26 cellular contexts compared by ENCODE assay signal in the genomic region with DNA sequence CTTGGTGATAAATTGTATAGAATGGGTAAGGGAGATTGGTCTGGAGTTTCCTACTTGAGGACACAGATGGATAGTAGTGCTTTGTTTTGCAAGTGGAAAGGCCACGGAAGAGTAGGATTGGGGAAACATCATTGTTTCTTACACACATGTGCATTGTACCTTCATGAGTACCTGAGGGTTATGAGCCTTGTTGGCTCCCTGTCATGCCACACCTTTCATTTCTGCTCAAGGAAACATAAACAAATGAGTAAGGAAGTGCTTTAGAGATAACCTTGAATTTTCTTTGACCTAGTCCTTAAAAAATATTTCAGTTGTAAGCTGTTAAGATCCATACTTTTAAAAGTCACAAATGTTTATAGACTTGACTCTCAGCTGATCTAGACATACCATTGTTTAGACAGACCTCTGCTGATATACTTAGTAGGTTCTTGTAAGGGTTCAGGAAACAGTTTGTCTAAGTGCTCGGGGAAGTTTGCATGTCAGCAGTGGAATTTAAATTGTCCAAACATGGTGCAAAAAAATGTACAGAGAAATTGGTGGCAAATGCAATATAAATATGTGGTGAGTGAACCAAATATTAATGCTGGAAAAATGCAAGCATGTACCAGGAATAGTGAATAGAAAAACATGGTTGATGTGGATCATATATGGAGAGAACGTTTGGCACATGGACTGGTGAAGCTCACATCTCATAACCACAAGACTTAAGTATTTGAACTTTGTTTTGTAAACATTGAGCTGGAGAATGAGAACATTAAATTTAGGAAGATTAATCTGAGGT.
"Had no signal": no experiment of that assay in that cellular context is flagged by ENCODE, and none has a peak within 500 bp of the region (broad histone marks: within the 10 kb centered on the region; RNA-seq: fewer than 3 reads in every experiment).

No MANE protein-coding gene starts in this region.

- H3K4me1 ChIP-seq: uterus had no signal

- H3K9me3 ChIP-seq: stomach, suprapubic skin, tibial nerve, uterus had no signal

- H3K4me3 Mint-ChIP-seq: activated naive CD8-positive, alpha-beta T cell treated with anti-CD3 and anti-CD28 coated beads, Interleukin-2, amount 10 ng/mL, durations not matched to agents 7 days and 5 days; activated T-cell treated with anti-CD3 and anti-CD28 coated beads, Interleukin-2, amount 50 U/mL, for 24 hours; naive B cell; neural crest cell; stimulated activated memory B cell treated with anti-CD40 and anti-IgM and Interleukin-4, amounts not matched to agents 10 μg/mL and 1 μg/mL and 100 μg/mL, for 72 hours had no signal

- DNase-seq: activated CD4-positive, alpha-beta T cell treated with anti-CD3 and anti-CD28 coated beads for 1 hour; activated CD8-positive, alpha-beta memory T cell treated with anti-CD3 and anti-CD28 coated beads for 24 hours; activated CD8-positive, alpha-beta memory T cell treated with anti-CD3 and anti-CD28 coated beads, Interleukin-2, amount 50 U/mL, for 4 hours; activated naive CD4-positive, alpha-beta T cell treated with Interleukin-2 at 50 U/mL for 16 hours; activated naive CD8-positive, alpha-beta T cell treated with anti-CD3 and anti-CD28 coated beads, Interleukin-2, amount 10 ng/mL, durations not matched to agents 7 days and 5 days; activated T-cell treated with anti-CD3 and anti-CD28 coated beads, Interleukin-2, amount 50 U/mL, for 24 hours; amniotic stem cell; cortex of kidney; glutamatergic neuron; hypothalamus; left ventricle myocardium superior; naive B cell; posterior cingulate gyrus; stimulated activated CD4-positive, alpha-beta T cell treated with anti-CD3 and anti-CD28 coated beads, Interleukin-15, amount 100 ng/mL, for 24 hours; stomach; T-helper 1 cell; uterus had no signal

- H3K27ac ChIP-seq: stomach, suprapubic skin, tibial nerve, uterus had no signal

- H3K36me3 Mint-ChIP-seq: activated naive CD8-positive, alpha-beta T cell treated with anti-CD3 and anti-CD28 coated beads, Interleukin-2, amount 10 ng/mL, durations not matched to agents 7 days and 5 days; naive B cell; stimulated activated memory B cell treated with anti-CD40 and anti-IgM and Interleukin-4, amounts not matched to agents 10 μg/mL and 1 μg/mL and 100 μg/mL, for 72 hours had no signal

- H3K27me3 ChIP-seq: stomach, suprapubic skin, tibial nerve, uterus had no signal

- H3K9me3 Mint-ChIP-seq: activated T-cell treated with anti-CD3 and anti-CD28 coated beads, Interleukin-2, amount 50 U/mL, for 24 hours; neural crest cell had no signal

- H3K4me1 Mint-ChIP-seq: naive B cell; stimulated activated memory B cell treated with anti-CD40 and anti-IgM and Interleukin-4, amounts not matched to agents 10 μg/mL and 1 μg/mL and 100 μg/mL, for 72 hours had no signal

- H3K4me3 ChIP-seq: smooth muscle cell, stomach, suprapubic skin, tibial nerve, uterus had no signal

- H3K27me3 Mint-ChIP-seq: activated naive CD8-positive, alpha-beta T cell treated with anti-CD3 and anti-CD28 coated beads, Interleukin-2, amount 10 ng/mL, durations not matched to agents 7 days and 5 days; activated T-cell treated with anti-CD3 and anti-CD28 coated beads, Interleukin-2, amount 50 U/mL, for 24 hours had no signal

- ATAC-seq: left ventricle myocardium superior; sciatic nerve; stimulated activated memory B cell treated with anti-CD40 and anti-IgM and Interleukin-4, amounts not matched to agents 10 μg/mL and 1 μg/mL and 100 μg/mL, for 72 hours had no signal

- H3K27ac Mint-ChIP-seq: activated naive CD8-positive, alpha-beta T cell treated with anti-CD3 and anti-CD28 coated beads, Interleukin-2, amount 10 ng/mL, durations not matched to agents 7 days and 5 days; activated T-cell treated with anti-CD3 and anti-CD28 coated beads, Interleukin-2, amount 50 U/mL, for 24 hours; naive B cell; stimulated activated memory B cell treated with anti-CD40 and anti-IgM and Interleukin-4, amounts not matched to agents 10 μg/mL and 1 μg/mL and 100 μg/mL, for 72 hours had no signal

- H3K4me2 ChIP-seq: smooth muscle cell had no signal

- FAIRE-seq: bronchial epithelial cell, endometrium, frontal cortex had no signal

- H3K36me3 ChIP-seq: stomach, suprapubic skin, tibial nerve, uterus had no signal
